In the genomic region with DNA sequence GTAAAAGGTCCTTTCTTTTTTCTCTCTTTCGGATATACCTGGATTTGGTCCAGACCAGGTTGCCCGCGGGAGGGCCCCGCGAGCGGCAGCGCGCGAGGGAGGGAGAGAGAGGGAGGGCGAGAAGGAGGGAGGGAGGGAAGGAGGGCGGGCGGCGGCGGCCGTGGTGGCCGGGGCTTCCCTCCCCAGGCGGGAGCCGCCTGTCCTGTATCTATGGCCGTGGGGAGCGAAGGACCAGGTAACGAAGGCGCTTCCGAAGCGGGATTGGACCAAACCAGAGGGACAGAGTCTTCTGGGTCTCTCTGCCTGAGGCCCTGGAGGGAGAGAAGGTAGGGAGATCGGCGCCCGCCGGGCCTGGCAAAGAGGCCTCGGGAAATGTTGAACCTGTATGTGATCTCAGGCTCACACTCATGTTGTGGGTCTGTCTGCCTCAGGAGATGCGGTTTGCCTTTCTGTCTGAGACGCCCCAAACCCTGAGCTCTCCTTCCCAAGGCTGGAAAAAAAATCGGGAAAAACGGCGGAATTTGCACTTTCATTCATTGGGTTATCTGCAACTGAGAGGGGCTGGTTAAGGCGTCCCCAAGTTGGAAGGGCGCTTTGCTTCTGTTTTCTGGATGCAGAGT, we compare ENCODE assay signal across 9 cellular contexts. TPM values are rescaled to one million over a fixed set of nuclear protein-coding genes. Genes with fewer than 3 reads are reported as not detected.
DNase-seq lines count a peak whose midpoint lies in the region; TF ChIP-seq lines count a peak whose summit lies in the region.
"Had no signal": no experiment of that assay in that cellular context is flagged by ENCODE, and none has a peak within 500 bp of the region (broad histone marks: within the 10 kb centered on the region; RNA-seq: fewer than 3 reads in every experiment).

No MANE protein-coding gene starts in this region.

- no peaks in the 10 kb centered on the region for H3K36me3 ChIP-seq in NT2/D1 (ENCODE audit: insufficient read depth, insufficient read length, low read length)
- no peaks in the 10 kb centered on the region for H3K36me3 ChIP-seq in fibroblast of lung (ENCODE audit: control insufficient read depth, insufficient read depth, low read length)

- H3K9me3 ChIP-seq in NT2/D1 (ENCODE audit: insufficient read depth, low read length) (no peaks in the 10 kb centered on the region), fibroblast of lung (ENCODE audit: control insufficient read depth, insufficient read depth, low read depth, low read length) (no peaks in the 10 kb centered on the region)

- H3K27me3 ChIP-seq in NT2/D1 (ENCODE audit: insufficient read depth, insufficient read length) (peaks cover 100% of the 10 kb centered on the region), fibroblast of lung (ENCODE audit: control insufficient read depth, insufficient read depth, low read length) (peaks cover 88% of the 10 kb centered on the region)

- H3K27ac ChIP-seq in fibroblast of lung (ENCODE audit: insufficient read depth, low read length) (no peak overlapping the region), skin epidermis (peak overlapping the region in 17 of 21 experiments; percentile 28 to 98 (median 85)), substantia nigra (ENCODE audit: low read depth, low read length, poor library complexity, severe bottlenecking) (no peak overlapping the region)

- no peaks in the 10 kb centered on the region for H4K20me1 ChIP-seq in fibroblast of lung (ENCODE audit: control insufficient read depth, extremely low read depth, insufficient read depth, low read length)

- no peaks in the 10 kb centered on the region for H3K79me2 ChIP-seq in fibroblast of lung (ENCODE audit: control insufficient read depth, insufficient read depth, low read length)

- H3K4me3 ChIP-seq in NT2/D1 (ENCODE audit: insufficient read length, low read depth) (no peak overlapping the region), fibroblast of lung (replicated peaks in 1 of 4; ENCODE audit: control extremely low read depth in 1 of 4, insufficient read depth in 1 of 4, low read depth in 3 of 4, low read length in 4 of 4) (peak overlapping the region in 1 of 4 experiments; percentile 7), skin epidermis (peak overlapping the region; percentile 31 to 54 (median 39))

- H3K4me1 ChIP-seq in NT2/D1 (ENCODE audit: insufficient read depth, insufficient read length) (peaks cover 21% of the 10 kb centered on the region), fibroblast of lung (ENCODE audit: control insufficient read depth, extremely low read depth, insufficient read depth, low read length) (no peaks in the 10 kb centered on the region)

- H3K4me2 ChIP-seq in fibroblast of lung (ENCODE audit: extremely low read depth, insufficient read depth, low read length) = peak overlapping the region; percentile 44

- H2AFZ ChIP-seq in fibroblast of lung (ENCODE audit: low read length) = no peak overlapping the region

- peak; percentile 32 to 89 (median 86) for DNase-seq in NCI-H1417 (lab: John Stamatoyannopoulos, UW)
- no peak for DNase-seq in NCI-H1417 treated with DMSO at 0.1 percent for 48 hours (lab: John Stamatoyannopoulos, UW)
- DNase-seq in NT2/D1 (ENCODE audit: low read depth, low spot score) = no peak
- DNase-seq in fibroblast of lung (ENCODE audit: low read depth in 2 of 2) = no peak
- DNase-seq in nucleus accumbens (lab: John Stamatoyannopoulos, UW) = no peak
- DNase-seq in RKO (ENCODE audit: low spot score) = no peak
- DNase-seq in substantia nigra (lab: John Stamatoyannopoulos, UW) = no peak
- DNase-seq: activated gamma-delta T cell treated with Interleukin-2 at 50 U/mL for 16 hours had no signal

- H3K9ac ChIP-seq in NT2/D1 (ENCODE audit: insufficient read length, low read depth) = peak overlapping the region; percentile 3
- no peak overlapping the region for H3K9ac ChIP-seq in fibroblast of lung (ENCODE audit: insufficient read depth, low read length)

- TF ChIP-seq CTCF in fibroblast of lung (conservative IDR thresholded peaks at IDR 0.05 in 1 of 2, IDR thresholded peaks at IDR 0.05 in 1 of 2; ENCODE audit: low read depth in 1 of 2, low read length in 2 of 2) = no peak

RNA-seq across cellular contexts. Expression of a gene that starts 5.2 kb away (rescaled TPM):
- total RNA-seq in fibroblast of lung = 0.26 TPM in 1 of 2 replicates, not detected in the other
- polyA plus RNA-seq in fibroblast of lung = 0.21 and 0.24 TPM in 2 replicates
- polyA plus RNA-seq in fibroblast of lung (2012) = 0.22 and 0.54 TPM in 2 replicates
- polyA minus RNA-seq in fibroblast of lung (ENCODE audit: low replicate concordance) = not detected in 2 replicates

RNA-seq across cellular contexts. Expression of a gene that starts 9.9 kb away (rescaled TPM):
- total RNA-seq in fibroblast of lung = not detected in 2 replicates
- polyA plus RNA-seq in fibroblast of lung = 0.06 TPM in 1 of 2 replicates, not detected in the other
- polyA plus RNA-seq in fibroblast of lung (2012) = not detected in 2 replicates
- not detected in 2 replicates for polyA minus RNA-seq in fibroblast of lung (ENCODE audit: low replicate concordance)

RNA-seq across cellular contexts. Expression of a gene that starts 14.0 kb away (rescaled TPM):
- under 0.01 TPM in 1 of 2 replicates, not detected in the other for total RNA-seq in fibroblast of lung
- 0.49 and 2.1 TPM in 2 replicates for polyA plus RNA-seq in fibroblast of lung
- polyA plus RNA-seq in fibroblast of lung (2012) = 0.50 and 2.2 TPM in 2 replicates
- polyA minus RNA-seq in fibroblast of lung (ENCODE audit: low replicate concordance) = 1.7 TPM in 1 of 2 replicates, not detected in the other

RNA-seq across cellular contexts. Expression of a gene that starts 20.0 kb away (rescaled TPM):
- total RNA-seq in fibroblast of lung = not detected in 2 replicates
- not detected in 2 replicates for polyA plus RNA-seq in fibroblast of lung
- not detected in 2 replicates for polyA plus RNA-seq in fibroblast of lung (2012)
- not detected in 2 replicates for polyA minus RNA-seq in fibroblast of lung (ENCODE audit: low replicate concordance)

RNA-seq across cellular contexts. Expression of a gene that starts 21.9 kb away (rescaled TPM):
- total RNA-seq in fibroblast of lung = not detected in 2 replicates
- not detected in 2 replicates for polyA plus RNA-seq in fibroblast of lung
- polyA plus RNA-seq in fibroblast of lung (2012) = not detected in 2 replicates
- not detected in 2 replicates for polyA minus RNA-seq in fibroblast of lung (ENCODE audit: low replicate concordance)

Comparison
In these comparisons a context has a peak if more than half of its experiments do, and no peak if none do; other contexts are left out.
1. DNase-seq: peak in NCI-H1417 (3 of 3); none in NCI-H1417 treated with DMSO at 0.1 percent for 48 hours (single experiment), NT2/D1 (single experiment), fibroblast of lung (0 of 2), nucleus accumbens (0 of 56), RKO (single experiment) and substantia nigra (0 of 49).
2. H3K27ac ChIP-seq: peak in skin epidermis (17 of 21); none in fibroblast of lung (single experiment) and substantia nigra (single experiment).